ENCODE assay signal across 1 cellular context in the genomic region with DNA sequence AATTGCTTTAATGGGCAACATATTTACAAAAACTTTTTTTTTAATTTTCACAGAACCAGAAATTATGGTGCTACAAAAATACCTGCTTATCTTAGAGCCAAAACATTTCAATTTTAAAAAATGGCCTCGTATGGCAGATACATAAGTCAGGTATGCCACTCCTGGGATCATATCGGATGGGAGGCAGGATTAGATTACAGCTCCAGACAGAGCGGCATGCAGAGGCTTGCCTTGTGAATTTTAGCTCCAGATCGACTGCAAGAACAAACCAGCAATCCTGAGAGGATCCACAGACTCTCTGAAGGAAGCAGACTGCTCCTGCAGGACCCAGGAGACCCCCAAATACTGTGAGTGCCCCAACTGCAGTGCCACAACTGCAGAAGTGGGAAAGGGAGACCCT.
TF ChIP-seq lines count a peak whose summit lies in the region.

No MANE protein-coding gene starts in this region.

TF ChIP-seq in SK-N-SH treated with all-trans-retinoic acid at 6 μM for 48 hours, 23 proteins besides CTCF, POLR2A, EP300 and RAD21:
- TF ChIP-seq ZNF565 (CRISPR knock-in tag; conservative IDR thresholded peaks at IDR 0.05; ENCODE audit: low read depth) = no peak
- TF ChIP-seq, protein P1, sequence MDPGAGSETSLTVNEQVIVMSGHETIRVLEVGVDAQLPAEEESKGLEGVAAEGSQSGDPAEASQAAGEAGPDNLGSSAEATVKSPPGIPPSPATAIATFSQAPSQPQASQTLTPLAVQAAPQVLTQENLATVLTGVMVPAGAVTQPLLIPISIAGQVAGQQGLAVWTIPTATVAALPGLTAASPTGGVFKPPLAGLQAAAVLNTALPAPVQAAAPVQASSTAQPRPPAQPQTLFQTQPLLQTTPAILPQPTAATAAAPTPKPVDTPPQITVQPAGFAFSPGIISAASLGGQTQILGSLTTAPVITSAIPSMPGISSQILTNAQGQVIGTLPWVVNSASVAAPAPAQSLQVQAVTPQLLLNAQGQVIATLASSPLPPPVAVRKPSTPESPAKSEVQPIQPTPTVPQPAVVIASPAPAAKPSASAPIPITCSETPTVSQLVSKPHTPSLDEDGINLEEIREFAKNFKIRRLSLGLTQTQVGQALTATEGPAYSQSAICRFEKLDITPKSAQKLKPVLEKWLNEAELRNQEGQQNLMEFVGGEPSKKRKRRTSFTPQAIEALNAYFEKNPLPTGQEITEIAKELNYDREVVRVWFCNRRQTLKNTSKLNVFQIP (CRISPR knock-in tag; IDR thresholded peaks at IDR 0.05; ENCODE audit: borderline replicate concordance, low read depth) = no peak
- TF ChIP-seq ZNF8 (CRISPR knock-in tag; IDR thresholded peaks at IDR 0.05) = no peak
- TF ChIP-seq ARNTL (CRISPR knock-in tag; IDR thresholded peaks at IDR 0.05; ENCODE audit: borderline replicate concordance, low read depth) = no peak
- TF ChIP-seq ISL1 (CRISPR knock-in tag; IDR thresholded peaks at IDR 0.05) = no peak
- no peak for TF ChIP-seq TCF4 (CRISPR knock-in tag; IDR thresholded peaks at IDR 0.05; ENCODE audit: borderline replicate concordance)
- TF ChIP-seq, protein P2, sequence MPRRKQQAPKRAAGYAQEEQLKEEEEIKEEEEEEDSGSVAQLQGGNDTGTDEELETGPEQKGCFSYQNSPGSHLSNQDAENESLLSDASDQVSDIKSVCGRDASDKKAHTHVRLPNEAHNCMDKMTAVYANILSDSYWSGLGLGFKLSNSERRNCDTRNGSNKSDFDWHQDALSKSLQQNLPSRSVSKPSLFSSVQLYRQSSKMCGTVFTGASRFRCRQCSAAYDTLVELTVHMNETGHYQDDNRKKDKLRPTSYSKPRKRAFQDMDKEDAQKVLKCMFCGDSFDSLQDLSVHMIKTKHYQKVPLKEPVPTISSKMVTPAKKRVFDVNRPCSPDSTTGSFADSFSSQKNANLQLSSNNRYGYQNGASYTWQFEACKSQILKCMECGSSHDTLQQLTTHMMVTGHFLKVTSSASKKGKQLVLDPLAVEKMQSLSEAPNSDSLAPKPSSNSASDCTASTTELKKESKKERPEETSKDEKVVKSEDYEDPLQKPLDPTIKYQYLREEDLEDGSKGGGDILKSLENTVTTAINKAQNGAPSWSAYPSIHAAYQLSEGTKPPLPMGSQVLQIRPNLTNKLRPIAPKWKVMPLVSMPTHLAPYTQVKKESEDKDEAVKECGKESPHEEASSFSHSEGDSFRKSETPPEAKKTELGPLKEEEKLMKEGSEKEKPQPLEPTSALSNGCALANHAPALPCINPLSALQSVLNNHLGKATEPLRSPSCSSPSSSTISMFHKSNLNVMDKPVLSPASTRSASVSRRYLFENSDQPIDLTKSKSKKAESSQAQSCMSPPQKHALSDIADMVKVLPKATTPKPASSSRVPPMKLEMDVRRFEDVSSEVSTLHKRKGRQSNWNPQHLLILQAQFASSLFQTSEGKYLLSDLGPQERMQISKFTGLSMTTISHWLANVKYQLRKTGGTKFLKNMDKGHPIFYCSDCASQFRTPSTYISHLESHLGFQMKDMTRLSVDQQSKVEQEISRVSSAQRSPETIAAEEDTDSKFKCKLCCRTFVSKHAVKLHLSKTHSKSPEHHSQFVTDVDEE (CRISPR knock-in tag; IDR thresholded peaks at IDR 0.05) = no peak
- no peak for TF ChIP-seq ZC3H10 (CRISPR knock-in tag; IDR thresholded peaks at IDR 0.05)
- TF ChIP-seq ZFP3 (CRISPR knock-in tag; IDR thresholded peaks at IDR 0.05) = no peak
- no peak for TF ChIP-seq OSR1 (CRISPR knock-in tag; IDR thresholded peaks at IDR 0.05)
- TF ChIP-seq, protein P3, sequence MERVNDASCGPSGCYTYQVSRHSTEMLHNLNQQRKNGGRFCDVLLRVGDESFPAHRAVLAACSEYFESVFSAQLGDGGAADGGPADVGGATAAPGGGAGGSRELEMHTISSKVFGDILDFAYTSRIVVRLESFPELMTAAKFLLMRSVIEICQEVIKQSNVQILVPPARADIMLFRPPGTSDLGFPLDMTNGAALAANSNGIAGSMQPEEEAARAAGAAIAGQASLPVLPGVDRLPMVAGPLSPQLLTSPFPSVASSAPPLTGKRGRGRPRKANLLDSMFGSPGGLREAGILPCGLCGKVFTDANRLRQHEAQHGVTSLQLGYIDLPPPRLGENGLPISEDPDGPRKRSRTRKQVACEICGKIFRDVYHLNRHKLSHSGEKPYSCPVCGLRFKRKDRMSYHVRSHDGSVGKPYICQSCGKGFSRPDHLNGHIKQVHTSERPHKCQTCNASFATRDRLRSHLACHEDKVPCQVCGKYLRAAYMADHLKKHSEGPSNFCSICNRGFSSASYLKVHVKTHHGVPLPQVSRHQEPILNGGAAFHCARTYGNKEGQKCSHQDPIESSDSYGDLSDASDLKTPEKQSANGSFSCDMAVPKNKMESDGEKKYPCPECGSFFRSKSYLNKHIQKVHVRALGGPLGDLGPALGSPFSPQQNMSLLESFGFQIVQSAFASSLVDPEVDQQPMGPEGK (CRISPR knock-in tag; IDR thresholded peaks at IDR 0.05; ENCODE audit: borderline replicate concordance) = no peak
- TF ChIP-seq GLIS3 (CRISPR knock-in tag; IDR thresholded peaks at IDR 0.05) = no peak
- TF ChIP-seq ZNF70 (CRISPR knock-in tag; IDR thresholded peaks at IDR 0.05) = no peak
- no peak for TF ChIP-seq RARB (CRISPR knock-in tag; IDR thresholded peaks at IDR 0.05)
- TF ChIP-seq, protein P4, sequence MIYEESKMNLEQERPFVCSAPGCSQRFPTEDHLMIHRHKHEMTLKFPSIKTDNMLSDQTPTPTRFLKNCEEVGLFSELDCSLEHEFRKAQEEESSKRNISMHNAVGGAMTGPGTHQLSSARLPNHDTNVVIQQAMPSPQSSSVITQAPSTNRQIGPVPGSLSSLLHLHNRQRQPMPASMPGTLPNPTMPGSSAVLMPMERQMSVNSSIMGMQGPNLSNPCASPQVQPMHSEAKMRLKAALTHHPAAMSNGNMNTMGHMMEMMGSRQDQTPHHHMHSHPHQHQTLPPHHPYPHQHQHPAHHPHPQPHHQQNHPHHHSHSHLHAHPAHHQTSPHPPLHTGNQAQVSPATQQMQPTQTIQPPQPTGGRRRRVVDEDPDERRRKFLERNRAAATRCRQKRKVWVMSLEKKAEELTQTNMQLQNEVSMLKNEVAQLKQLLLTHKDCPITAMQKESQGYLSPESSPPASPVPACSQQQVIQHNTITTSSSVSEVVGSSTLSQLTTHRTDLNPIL (CRISPR knock-in tag; IDR thresholded peaks at IDR 0.05; ENCODE audit: low read depth) = no peak
- no peak for TF ChIP-seq PPARA (CRISPR knock-in tag; IDR thresholded peaks at IDR 0.05; ENCODE audit: borderline replicate concordance)
- TF ChIP-seq TOX (CRISPR knock-in tag; IDR thresholded peaks at IDR 0.05; ENCODE audit: borderline replicate concordance) = no peak
